In the genomic region with DNA sequence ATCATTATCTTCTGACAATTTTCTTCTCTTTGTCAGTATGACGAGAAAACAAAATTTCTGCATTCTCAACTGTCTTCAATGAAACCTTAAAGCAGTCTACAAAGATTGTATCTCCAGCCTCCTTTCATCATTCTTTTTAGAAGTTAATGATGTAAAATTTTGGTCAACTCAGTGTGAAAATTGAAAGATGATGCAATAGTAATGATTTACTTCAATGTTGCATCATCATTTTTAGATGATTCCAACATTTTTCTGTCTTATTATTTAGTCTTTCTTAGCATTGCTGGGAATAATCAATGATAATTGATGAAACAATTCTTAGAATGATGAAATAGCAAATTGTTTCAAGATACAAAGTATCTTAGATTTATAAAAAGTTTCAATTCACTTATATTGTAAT, we compare ENCODE assay signal across 3 cellular contexts.
TF ChIP-seq lines count a peak whose summit lies in the region.

No MANE protein-coding gene starts in this region.

TF ChIP-seq in HepG2, 621 proteins besides CTCF, POLR2A, EP300 and RAD21:
- peak; percentile 79 for TF ChIP-seq CEBPB (IDR thresholded peaks at IDR 0.05; ENCODE audit: borderline replicate concordance, low read depth, low read length)
- peak; percentile 90 for TF ChIP-seq ATF7 (IDR thresholded peaks at IDR 0.05)
- no peak for TF ChIP-seq ATF7 (CRISPR knock-in tag; IDR thresholded peaks at IDR 0.05)
- TF ChIP-seq ZNF780A (CRISPR knock-in tag; IDR thresholded peaks at IDR 0.05): no peak
- no peak for TF ChIP-seq CHCHD3 (CRISPR knock-in tag; IDR thresholded peaks at IDR 0.05)

TF ChIP-seq in IMR-90, 13 proteins besides CTCF, POLR2A, EP300 and RAD21:
- TF ChIP-seq CHD1 (IDR thresholded peaks at IDR 0.05; ENCODE audit: low read depth, low read length) (no peak), CEBPB (IDR thresholded peaks at IDR 0.05; ENCODE audit: low read depth, low read length) (peak; percentile 85)

TF ChIP-seq in H1, 55 proteins besides CTCF, POLR2A, EP300 and RAD21:
- TF ChIP-seq SRF (IDR thresholded peaks at IDR 0.05; ENCODE audit: low read depth, low read length) (no peak), CEBPB (IDR thresholded peaks at IDR 0.05; ENCODE audit: low read depth, low read length) (peak; percentile 73)
TF ChIP-seq in H1: peak in this region for 1.
